ENCODE assay signal across 8 cellular contexts in genomic region chr7:30062587-30062986, GRCh38. TPM values are rescaled to one million over a fixed set of nuclear protein-coding genes. Genes with fewer than 3 reads are reported as not detected.
DNase-seq lines count a peak whose midpoint lies in the region; ATAC-seq and TF ChIP-seq lines count a peak whose summit lies in the region.

No MANE protein-coding gene starts in this region.

- no peaks in the 10 kb centered on the region for H3K36me3 ChIP-seq in vagina

- intact Hi-C loops in vagina (cut with DNase I), result no loop called here

- peak; percentile 72 for ATAC-seq in GM21723 (IDR thresholded peaks at IDR 0.05; ENCODE audit: unreplicated experiment)

- H3K27me3 ChIP-seq in vagina, result no peaks in the 10 kb centered on the region

- DNase-seq in DMS53 (lab: John Stamatoyannopoulos, UW) (peak; percentile 69), NCI-H345 (lab: John Stamatoyannopoulos, UW) (peak; percentile 9), brain pericyte (ENCODE audit: low read depth, low spot score) (peak; percentile 6), kidney tubule cell (ENCODE audit: low spot score) (peak; percentile 43), vagina (ENCODE audit: extremely low spot score in 2 of 2) (no peak), NCI-H774 (lab: John Stamatoyannopoulos, UW) (no peak), GM19240 (ENCODE audit: insufficient read length, low spot score) (no peak)

- no peak overlapping the region for H3K4me3 ChIP-seq in vagina

- no peaks in the 10 kb centered on the region for H3K4me1 ChIP-seq in vagina

- TF ChIP-seq POLR2A in vagina (IDR thresholded peaks at IDR 0.05), result no peak

- no peaks in the 10 kb centered on the region for H3K9me3 ChIP-seq in vagina

- peak; percentile 19 to 56 (median 41) for TF ChIP-seq CTCF in vagina (IDR thresholded peaks at IDR 0.05)

- H3K27ac ChIP-seq in vagina, result no peak overlapping the region

RNA-seq across cellular contexts. Expression of gene PLEKHA8, which starts 34.4 kb away (rescaled TPM):
- 12.3 TPM for total RNA-seq in vagina

RNA-seq across cellular contexts. Expression of gene FKBP14, which starts 36.1 kb away (rescaled TPM):
- 4.4 TPM for total RNA-seq in vagina

Comparison
In these comparisons a context has a peak if more than half of its experiments do, and no peak if none do; other contexts are left out.
1. DNase-seq: peak in DMS53 (single experiment), NCI-H345 (single experiment), brain pericyte (single experiment) and kidney tubule cell (single experiment); none in vagina (0 of 2), NCI-H774 (single experiment) and GM19240 (single experiment).